ENCODE assay signal across 23 cellular contexts in genomic region chrX:115410731-115411435, GRCh38.
DNase-seq lines count a peak whose midpoint lies in the region; ATAC-seq, FAIRE-seq and TF ChIP-seq lines count a peak whose summit lies in the region.
"Had no signal": no experiment of that assay in that cellular context is flagged by ENCODE, and none has a peak within 500 bp of the region (broad histone marks: within the 10 kb centered on the region; RNA-seq: fewer than 3 reads in every experiment).

No MANE protein-coding gene starts in this region.

- peak; percentile 49 for FAIRE-seq in A549 (lab: Jason Lieb, UNC)
- FAIRE-seq: H54, HTR-8/SVneo had no signal

- H3K27ac ChIP-seq in A549 (no peak overlapping the region), esophagus muscularis mucosa (replicated peaks in 1 of 4) (no peak overlapping the region)

- no peak for ATAC-seq in A549
- no peak for ATAC-seq in stimulated activated effector memory CD8-positive, alpha-beta T cell treated with anti-CD3 and anti-CD28 coated beads, Interleukin-12 subunit alpha, Interleukin-12 subunit beta, amount 100 ng/mL, for 72 hours
- ATAC-seq: GM23338 had no signal

- H3K4me1 ChIP-seq in A549 (no peaks in the 10 kb centered on the region), esophagus muscularis mucosa (no peaks in the 10 kb centered on the region)
- H3K4me1 ChIP-seq: BE2C had no signal

- H3K27me3 ChIP-seq in esophagus muscularis mucosa: no peaks in the 10 kb centered on the region
- H3K27me3 ChIP-seq: BE2C had no signal

- TF ChIP-seq RAD21 in A549 (conservative IDR thresholded peaks at IDR 0.05 in 1 of 2, IDR thresholded peaks at IDR 0.05 in 1 of 2): no peak

- no peak for TF ChIP-seq CTCF in A549 (IDR thresholded peaks at IDR 0.05)
- no peak for TF ChIP-seq CTCF in esophagus muscularis mucosa (IDR thresholded peaks at IDR 0.05)

- WGBS in A549 (ENCODE audit: missing lambda C conversion rate): 83% methylated on average over 5 of the region's 5 CpGs
- 81% methylated on average over 5 of the region's 5 CpGs for WGBS in esophagus muscularis mucosa

- peaks cover 11% of the 10 kb centered on the region for H3K9me3 Mint-ChIP-seq in stimulated activated effector memory CD8-positive, alpha-beta T cell treated with anti-CD3 and anti-CD28 coated beads, Interleukin-12 subunit alpha, Interleukin-12 subunit beta, amount 100 ng/mL, for 72 hours
- H3K9me3 Mint-ChIP-seq: CD8-positive, alpha-beta memory T cell; GM23338 had no signal

- H3K36me3 Mint-ChIP-seq in stimulated activated effector memory CD8-positive, alpha-beta T cell treated with anti-CD3 and anti-CD28 coated beads, Interleukin-12 subunit alpha, Interleukin-12 subunit beta, amount 100 ng/mL, for 72 hours: no peaks in the 10 kb centered on the region
- H3K36me3 Mint-ChIP-seq: CD4-positive, CD25-positive, alpha-beta regulatory T cell; CD8-positive, alpha-beta memory T cell had no signal

- no peak overlapping the region for H3K4me3 Mint-ChIP-seq in stimulated activated effector memory CD8-positive, alpha-beta T cell treated with anti-CD3 and anti-CD28 coated beads, Interleukin-12 subunit alpha, Interleukin-12 subunit beta, amount 100 ng/mL, for 72 hours
- H3K4me3 Mint-ChIP-seq: CD4-positive, CD25-positive, alpha-beta regulatory T cell; CD8-positive, alpha-beta memory T cell; GM23338 had no signal

- no peaks in the 10 kb centered on the region for H3K36me3 ChIP-seq in esophagus muscularis mucosa
- H3K36me3 ChIP-seq: BE2C had no signal

- no peaks in the 10 kb centered on the region for H3K4me1 Mint-ChIP-seq in stimulated activated effector memory CD8-positive, alpha-beta T cell treated with anti-CD3 and anti-CD28 coated beads, Interleukin-12 subunit alpha, Interleukin-12 subunit beta, amount 100 ng/mL, for 72 hours
- H3K4me1 Mint-ChIP-seq: CD4-positive, CD25-positive, alpha-beta regulatory T cell; CD8-positive, alpha-beta memory T cell; GM23338 had no signal

- H3K27ac Mint-ChIP-seq in stimulated activated effector memory CD8-positive, alpha-beta T cell treated with anti-CD3 and anti-CD28 coated beads, Interleukin-12 subunit alpha, Interleukin-12 subunit beta, amount 100 ng/mL, for 72 hours: no peak overlapping the region
- H3K27ac Mint-ChIP-seq: CD4-positive, CD25-positive, alpha-beta regulatory T cell; CD8-positive, alpha-beta memory T cell; GM23338 had no signal

- TF ChIP-seq POLR2A in A549 (IDR thresholded peaks at IDR 0.05; ENCODE audit: low read length): no peak
- TF ChIP-seq POLR2A in esophagus muscularis mucosa (IDR thresholded peaks at IDR 0.05; ENCODE audit: low read depth): no peak

- DNase-seq in A549 (ENCODE audit: low read depth in 1 of 2, low spot score in 1 of 2) (no peak), M059J (ENCODE audit: low read depth) (peak; percentile 70), OCI-M1 (lab: John Stamatoyannopoulos, UW) (peak; percentile 42), amniotic epithelial cell (ENCODE audit: low read depth) (peak; percentile 88), esophagus muscularis mucosa (ENCODE audit: extremely low spot score) (no peak), AG08395 (ENCODE audit: low spot score) (no peak)
- DNase-seq in stimulated activated effector memory CD8-positive, alpha-beta T cell treated with anti-CD3 and anti-CD28 coated beads, Interleukin-12 subunit alpha, Interleukin-12 subunit beta, amount 100 ng/mL, for 72 hours (ENCODE audit: low spot score in 2 of 2): no peak
- no peak for DNase-seq in activated effector memory CD4-positive, alpha-beta T cell treated with Interleukin-2 at 50 U/mL for 16 hours
- DNase-seq: 8988T; BE2C; C1 segment of cervical spinal cord; CD4-positive, CD25-positive, alpha-beta regulatory T cell; CD8-positive, alpha-beta memory T cell; COR-L47; DMS 273 treated with DMSO at 0.1 percent for 48 hours; DMS53; DND-41; GDM1; HCEC 1CT; IMR-90 had no signal

- TF ChIP-seq EP300 in A549 (IDR thresholded peaks at IDR 0.05): no peak
- TF ChIP-seq EP300 in esophagus muscularis mucosa (IDR thresholded peaks at IDR 0.05): no peak

- H3K4me3 ChIP-seq in A549 (no peak overlapping the region), esophagus muscularis mucosa (no peak overlapping the region)
- H3K4me3 ChIP-seq: GM23338 had no signal

- no peak overlapping the region for H3K4me2 ChIP-seq in A549
- H3K4me2 ChIP-seq: GM23338 had no signal

- POLR2A ChIA-PET in A549 (lab: Yijun Ruan, JAX): no interaction called here

- H3K9me3 ChIP-seq in A549 (no peaks in the 10 kb centered on the region), esophagus muscularis mucosa (no peaks in the 10 kb centered on the region)
- H3K9me3 ChIP-seq: BE2C had no signal

- CTCF ChIA-PET in A549 (lab: Yijun Ruan, JAX): no interaction called here

- intact Hi-C loops in esophagus muscularis mucosa (cut with DNase I): no loop called here

TF ChIP-seq in A549, 52 proteins besides CTCF, POLR2A, EP300 and RAD21:
- no peak for TF ChIP-seq KDM5A (IDR thresholded peaks at IDR 0.05)
- TF ChIP-seq MAX (IDR thresholded peaks at IDR 0.05): no peak
- no peak for TF ChIP-seq ZFP36 (IDR thresholded peaks at IDR 0.05; ENCODE audit: borderline replicate concordance, partially characterized antibody)
- TF ChIP-seq JUN (IDR thresholded peaks at IDR 0.05): no peak
- TF ChIP-seq BCL3 (IDR thresholded peaks at IDR 0.05): no peak
- TF ChIP-seq HES2 (IDR thresholded peaks at IDR 0.05): no peak
- no peak for TF ChIP-seq JUNB (IDR thresholded peaks at IDR 0.05)
- TF ChIP-seq REST (IDR thresholded peaks at IDR 0.05): no peak
- TF ChIP-seq ZC3H11A (IDR thresholded peaks at IDR 0.05): no peak

Comparison
In these comparisons a context has a peak if more than half of its experiments do, and no peak if none do; other contexts are left out.
1. DNase-seq: peak in M059J (single experiment), OCI-M1 (single experiment) and amniotic epithelial cell (single experiment); none in A549 (0 of 2), esophagus muscularis mucosa (single experiment), stimulated activated effector memory CD8-positive, alpha-beta T cell treated with anti-CD3 and anti-CD28 coated beads, Interleukin-12 subunit alpha, Interleukin-12 subunit beta, amount 100 ng/mL, for 72 hours (0 of 2), activated effector memory CD4-positive, alpha-beta T cell treated with Interleukin-2 at 50 U/mL for 16 hours (single experiment) and AG08395 (single experiment).